1 cellular context compared by ENCODE assay signal in genomic region chr17:80018917-80019651, GRCh38.
A peak's percentile ranks its signal among the peaks of the same experiment; 100 is the strongest.
TF ChIP-seq lines count a peak whose summit lies in the region.

No MANE protein-coding gene starts in this region.

TF ChIP-seq in HepG2, 621 proteins besides CTCF, POLR2A, EP300 and RAD21 (continued from another document and continues in another):
- TF ChIP-seq STAT6 (CRISPR knock-in tag; IDR thresholded peaks at IDR 0.05; ENCODE audit: borderline replicate concordance) = no peak
- no peak for TF ChIP-seq ZNF513 (CRISPR knock-in tag; conservative IDR thresholded peaks at IDR 0.05)
- TF ChIP-seq ZSCAN5A (CRISPR knock-in tag; IDR thresholded peaks at IDR 0.05; ENCODE audit: borderline replicate concordance) = no peak
- TF ChIP-seq IRF1 (CRISPR knock-in tag; IDR thresholded peaks at IDR 0.05; ENCODE audit: low read depth) = no peak
- TF ChIP-seq ZNF616 (CRISPR knock-in tag; IDR thresholded peaks at IDR 0.05; ENCODE audit: low read depth) = no peak
- no peak for TF ChIP-seq NFE2L1 (CRISPR knock-in tag; IDR thresholded peaks at IDR 0.05; ENCODE audit: borderline replicate concordance)
- no peak for TF ChIP-seq MTF2 (CRISPR knock-in tag; IDR thresholded peaks at IDR 0.05; ENCODE audit: borderline replicate concordance)
- peak; percentile 65; the same call in 1 of the 2 replicates for TF ChIP-seq NFATC3 (CRISPR knock-in tag; IDR thresholded peaks at IDR 0.05)
- no peak for TF ChIP-seq FOXP1 (IDR thresholded peaks at IDR 0.05)
- 0 out of 2 replicates have a peak, but pooled peaks have one; percentile 12 for TF ChIP-seq FOXP1 (CRISPR knock-in tag; IDR thresholded peaks at IDR 0.05)
- no peak; the same call in 1 of the 2 replicates for TF ChIP-seq ZHX2 (IDR thresholded peaks at IDR 0.05; ENCODE audit: low read depth)
- no peak for TF ChIP-seq ZHX2 (CRISPR knock-in tag; IDR thresholded peaks at IDR 0.05; ENCODE audit: borderline replicate concordance)
- no peak for TF ChIP-seq ZNF883 (CRISPR knock-in tag; IDR thresholded peaks at IDR 0.05; ENCODE audit: not compliant biosample characterization)
- peak; percentile 88; the same call in 1 of the 2 replicates for TF ChIP-seq MYPOP (CRISPR knock-in tag; IDR thresholded peaks at IDR 0.05)
- TF ChIP-seq ZBTB39 (CRISPR knock-in tag; IDR thresholded peaks at IDR 0.05) = no peak
- TF ChIP-seq ARNT2 (CRISPR knock-in tag; IDR thresholded peaks at IDR 0.05; ENCODE audit: low read depth) = no peak
- no peak for TF ChIP-seq ZC3H4 (CRISPR knock-in tag; IDR thresholded peaks at IDR 0.05; ENCODE audit: borderline replicate concordance)
- TF ChIP-seq NR1H2 (CRISPR knock-in tag; IDR thresholded peaks at IDR 0.05; ENCODE audit: borderline replicate concordance, low read depth) = no peak
- no peak for TF ChIP-seq ZNF569 (CRISPR knock-in tag; IDR thresholded peaks at IDR 0.05; ENCODE audit: borderline replicate concordance)
- TF ChIP-seq AGO2 (optimal IDR thresholded peaks at IDR 0.05; ENCODE audit: low read depth, low read length) = no peak
- no peak; the same call in 1 of the 2 replicates for TF ChIP-seq SSRP1 (CRISPR knock-in tag; IDR thresholded peaks at IDR 0.05)
- TF ChIP-seq ZNF784 (CRISPR knock-in tag; IDR thresholded peaks at IDR 0.05; ENCODE audit: borderline replicate concordance) = 0 out of 2 replicates have a peak, but pooled peaks have one; percentile 32
- TF ChIP-seq ETV5 (CRISPR knock-in tag; IDR thresholded peaks at IDR 0.05; ENCODE audit: borderline replicate concordance) = no peak
- no peak for TF ChIP-seq ATF6 (CRISPR knock-in tag; conservative IDR thresholded peaks at IDR 0.05)
- TF ChIP-seq ZNF557 (CRISPR knock-in tag; IDR thresholded peaks at IDR 0.05) = 0 out of 2 replicates have a peak, but pooled peaks have one; percentile 72
- TF ChIP-seq DZIP1 (CRISPR knock-in tag; IDR thresholded peaks at IDR 0.05) = peak; percentile 95
